8 cellular contexts compared by ENCODE assay signal in genomic region chr16:19113577-19114358, GRCh38. TPM values are rescaled to one million over a fixed set of nuclear protein-coding genes. Genes with fewer than 3 reads are reported as not detected.
DNase-seq lines count a peak whose midpoint lies in the region; ATAC-seq and TF ChIP-seq lines count a peak whose summit lies in the region.

ITPRIPL2 (plus strand) TSS chr16:19113964; CDS start chr16:19114462, 498 bp downstream.

- peak in 2 of 4 experiments; percentile 1 to 31 for TF ChIP-seq CTCF in gastroesophageal sphincter (IDR thresholded peaks at IDR 0.05)
- TF ChIP-seq CTCF in neural crest cell (conservative IDR thresholded peaks at IDR 0.05), result no peak

- H3K36me3 Mint-ChIP-seq in activated naive CD4-positive, alpha-beta T cell treated with anti-CD3 and anti-CD28 coated beads, Interleukin-2, amount 50 U/mL, for 72 hours, result peaks cover 0 to 9% of the 10 kb centered on the region in 2 donors
- H3K36me3 Mint-ChIP-seq in neural crest cell (ENCODE audit: low read depth), result peaks cover under 1% of the 10 kb centered on the region

- H3K27me3 Mint-ChIP-seq in neural crest cell (ENCODE audit: low read depth), result no peaks in the 10 kb centered on the region

- H3K4me1 Mint-ChIP-seq in neural crest cell, result peaks cover 29% of the 10 kb centered on the region

- no peak for TF ChIP-seq EP300 in gastroesophageal sphincter (IDR thresholded peaks at IDR 0.05)

- no peaks in the 10 kb centered on the region for H3K9me3 Mint-ChIP-seq in activated naive CD4-positive, alpha-beta T cell treated with anti-CD3 and anti-CD28 coated beads, Interleukin-2, amount 50 U/mL, for 72 hours
- H3K9me3 Mint-ChIP-seq in neural crest cell, result no peaks in the 10 kb centered on the region

- no peaks in the 10 kb centered on the region for H3K27me3 ChIP-seq in gastroesophageal sphincter

- H3K27ac ChIP-seq in gastroesophageal sphincter, result peak within 1 kb of the TSS; percentile 90 to 99 (median 97)

- 4% methylated on average over 5 of the region's 74 CpGs; no CpG with 5 or more reads in 1 of the 2 donors for WGBS in gastroesophageal sphincter (ENCODE audit: low coverage in 1 of 2), 2 donors

- no peaks in the 10 kb centered on the region for H3K9me3 ChIP-seq in gastroesophageal sphincter

- peak; percentile 19 to 37 for ATAC-seq in activated naive CD4-positive, alpha-beta T cell treated with anti-CD3 and anti-CD28 coated beads, Interleukin-2, amount 50 U/mL, for 72 hours
- peak; percentile 94 for ATAC-seq in gastroesophageal sphincter
- ATAC-seq in GM21360 (IDR thresholded peaks at IDR 0.05; ENCODE audit: unreplicated experiment), result no peak
- no peak for ATAC-seq in GM18519 (IDR thresholded peaks at IDR 0.05; ENCODE audit: low FRiP score, unreplicated experiment)

- no peak within 1 kb of the TSS for H3K27ac Mint-ChIP-seq in activated naive CD4-positive, alpha-beta T cell treated with anti-CD3 and anti-CD28 coated beads, Interleukin-2, amount 50 U/mL, for 72 hours
- peak within 1 kb of the TSS; percentile 98 for H3K27ac Mint-ChIP-seq in neural crest cell (ENCODE audit: unreplicated experiment)

- peak within 1 kb of the TSS; percentile 88 for H3K4me3 Mint-ChIP-seq in neural crest cell

- DNase-seq in A172 (ENCODE audit: low spot score) (peak; percentile 79), M059J (ENCODE audit: low read depth) (peak; percentile 87), neural crest cell (ENCODE audit: low read depth, low spot score) (peak; percentile 58)
- DNase-seq in activated naive CD4-positive, alpha-beta T cell treated with anti-CD3 and anti-CD28 coated beads, Interleukin-2, amount 50 U/mL, for 72 hours (ENCODE audit: low spot score in 2 of 2), result no peak

- peaks cover 0 to 15% of the 10 kb centered on the region in 2 donors for H3K36me3 ChIP-seq in gastroesophageal sphincter

- H3K4me3 ChIP-seq in GM08714 (ENCODE audit: low read length) (peak within 1 kb of the TSS; percentile 46; the same call in 1 of the 2 replicates), gastroesophageal sphincter (peak within 1 kb of the TSS; percentile 79 to 92)

- peaks cover 7 to 60% (median 35%) of the 10 kb centered on the region in 3 donors for H3K4me1 ChIP-seq in gastroesophageal sphincter

- TF ChIP-seq POLR2A in gastroesophageal sphincter (IDR thresholded peaks at IDR 0.05), result peak; percentile 82

RNA-seq across cellular contexts. Expression of gene ITPRIPL2, which starts in this region (rescaled TPM):
- 24.1 and 30.8 TPM in 2 replicates for total RNA-seq in A172 (2014; rRNA removed; shearing (Covaris generic))
- 7.3 and 13.8 TPM in 2 replicates for total RNA-seq in M059J (2014; rRNA removed; shearing (Covaris generic))
- total RNA-seq in activated naive CD4-positive, alpha-beta T cell treated with anti-CD3 and anti-CD28 coated beads, Interleukin-2, amount 50 U/mL, for 72 hours, result 1 to 10 TPM; 1.3 to 1.8 TPM
- total RNA-seq in gastroesophageal sphincter (100 to 1,000 TPM in 1 of 4 donors, 10 to 100 TPM in 3; 53.9 to 115 (median 69.2) TPM), neural crest cell (20.2 and 21.8 TPM in 2 replicates)

Comparison
In these comparisons a context has a peak if more than half of its experiments do, and no peak if none do; other contexts are left out.
1. DNase-seq: peak in A172 (single experiment), M059J (single experiment) and neural crest cell (single experiment); none in activated naive CD4-positive, alpha-beta T cell treated with anti-CD3 and anti-CD28 coated beads, Interleukin-2, amount 50 U/mL, for 72 hours (0 of 2).
2. ATAC-seq: peak in activated naive CD4-positive, alpha-beta T cell treated with anti-CD3 and anti-CD28 coated beads, Interleukin-2, amount 50 U/mL, for 72 hours (2 of 2) and gastroesophageal sphincter (single experiment); none in GM21360 (single experiment) and GM18519 (single experiment).